ENCODE assay signal across 18 cellular contexts in the genomic region with DNA sequence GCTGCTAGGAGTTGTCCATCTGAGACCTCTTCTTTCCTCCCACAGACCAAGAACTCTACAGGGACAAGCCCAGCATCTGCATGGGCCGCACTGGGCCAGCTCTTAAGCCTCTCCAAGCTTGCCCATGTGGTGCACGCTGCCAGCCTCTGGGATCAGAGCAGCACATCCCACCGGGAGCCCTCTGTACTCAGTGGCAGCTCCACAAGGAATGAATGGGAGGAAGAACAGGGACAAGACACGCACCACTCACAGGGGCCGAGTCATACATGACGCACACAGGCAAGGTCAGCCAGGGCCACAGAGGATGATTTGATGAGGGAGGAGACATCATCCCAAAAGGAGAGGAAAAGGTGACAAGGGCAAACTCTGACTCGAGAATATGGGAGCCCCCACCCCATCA.
DNase-seq lines count a peak whose midpoint lies in the region; ATAC-seq and TF ChIP-seq lines count a peak whose summit lies in the region.
"Had no signal": no experiment of that assay in that cellular context is flagged by ENCODE, and none has a peak within 500 bp of the region (broad histone marks: within the 10 kb centered on the region; RNA-seq: fewer than 3 reads in every experiment).

No MANE protein-coding gene starts in this region.

- H2BK5ac ChIP-seq in trophoblast cell (ENCODE audit: low read depth, low read length, poor library complexity) = no peak overlapping the region

- no peak overlapping the region for H3K4me3 ChIP-seq in epithelial cell of esophagus (ENCODE audit: low read length)
- no peak overlapping the region for H3K4me3 ChIP-seq in trophoblast cell (ENCODE audit: low read depth, low read length)

- H3K9me3 Mint-ChIP-seq in activated naive CD4-positive, alpha-beta T cell treated with anti-CD3 and anti-CD28 coated beads for 36 hours = no peaks in the 10 kb centered on the region
- H3K9me3 Mint-ChIP-seq in HFFc6 = no peaks in the 10 kb centered on the region; the same call in 1 of the 2 replicates
- H3K9me3 Mint-ChIP-seq: CD4-positive, alpha-beta T cell; IgD-negative memory B cell had no signal

- no peaks in the 10 kb centered on the region for H3K36me3 Mint-ChIP-seq in activated naive CD4-positive, alpha-beta T cell treated with anti-CD3 and anti-CD28 coated beads for 36 hours (ENCODE audit: low read depth)
- H3K36me3 Mint-ChIP-seq in HFFc6 (ENCODE audit: low read depth) = peaks cover 6% of the 10 kb centered on the region

- H3K14ac ChIP-seq in trophoblast cell (ENCODE audit: low read length) = no peak overlapping the region

- no peak overlapping the region for H3K4me3 Mint-ChIP-seq in activated naive CD4-positive, alpha-beta T cell treated with anti-CD3 and anti-CD28 coated beads for 36 hours
- no peak overlapping the region for H3K4me3 Mint-ChIP-seq in HFFc6
- H3K4me3 Mint-ChIP-seq: B cell; CD4-positive, alpha-beta T cell; IgD-negative memory B cell had no signal

- no peaks in the 10 kb centered on the region for H3K79me2 ChIP-seq in trophoblast cell (ENCODE audit: control insufficient read depth, insufficient read depth, low read length, poor library complexity)

- no peak overlapping the region for H2AFZ ChIP-seq in trophoblast cell (ENCODE audit: insufficient read depth, low read length, poor library complexity)

- H3K9ac ChIP-seq in trophoblast cell (ENCODE audit: low read length) = no peak overlapping the region

- no peak for ATAC-seq in GM18517 (IDR thresholded peaks at IDR 0.05; ENCODE audit: unreplicated experiment)

- H3K4me1 ChIP-seq in trophoblast cell (ENCODE audit: control insufficient read depth in 1 of 2, insufficient read depth in 2 of 2, low read length in 2 of 2) = peaks cover 0 to 3% of the 10 kb centered on the region in 2 experiments

- H3K27me3 ChIP-seq in trophoblast cell (ENCODE audit: insufficient read depth, low read length) = no peaks in the 10 kb centered on the region

- H2AK5ac ChIP-seq in trophoblast cell (ENCODE audit: low read length) = no peak overlapping the region

- no peak overlapping the region for H3K27ac ChIP-seq in trophoblast cell (ENCODE audit: low read depth, low read length)
- H3K27ac ChIP-seq: 22Rv1 had no signal

- no peaks in the 10 kb centered on the region for H3K27me3 Mint-ChIP-seq in activated naive CD4-positive, alpha-beta T cell treated with anti-CD3 and anti-CD28 coated beads for 36 hours (ENCODE audit: low read depth)
- peaks cover 4% of the 10 kb centered on the region for H3K27me3 Mint-ChIP-seq in HFFc6 (ENCODE audit: insufficient read depth)
- H3K27me3 Mint-ChIP-seq: B cell; CD4-positive, alpha-beta T cell; IgD-negative memory B cell had no signal

- no peaks in the 10 kb centered on the region for H3K79me1 ChIP-seq in trophoblast cell (ENCODE audit: low read length)

- no peaks in the 10 kb centered on the region for H3K36me3 ChIP-seq in trophoblast cell (ENCODE audit: control insufficient read depth in 1 of 2, insufficient read depth in 2 of 2, low read length in 2 of 2)

- no peak overlapping the region for H3K18ac ChIP-seq in trophoblast cell (ENCODE audit: low read length)

- no CpG with 5 or more reads among the region's 7 CpGs for WGBS in trophoblast cell (ENCODE audit: extremely low coverage, insufficient coverage, insufficient read length)

- TF ChIP-seq CTCF in HFFc6 (IDR thresholded peaks at IDR 0.05) (no peak), epithelial cell of esophagus (IDR thresholded peaks at IDR 0.05; ENCODE audit: insufficient read depth, low read depth, low read length, missing control alignments) (no peak)

- H3K4me1 Mint-ChIP-seq in activated naive CD4-positive, alpha-beta T cell treated with anti-CD3 and anti-CD28 coated beads for 36 hours (ENCODE audit: low read depth) = no peaks in the 10 kb centered on the region
- H3K4me1 Mint-ChIP-seq in HFFc6 (ENCODE audit: low read depth) = peaks cover 47% of the 10 kb centered on the region
- H3K4me1 Mint-ChIP-seq: B cell, IgD-negative memory B cell had no signal

- H4K12ac ChIP-seq in trophoblast cell (ENCODE audit: low read depth, low read length) = no peak overlapping the region

- no peak overlapping the region for H2BK120ac ChIP-seq in trophoblast cell (ENCODE audit: insufficient read depth, low read length, poor library complexity)

- H4K91ac ChIP-seq in trophoblast cell (ENCODE audit: low read depth, low read length) = no peak overlapping the region

- intact Hi-C loops in activated naive CD4-positive, alpha-beta T cell treated with anti-CD3 and anti-CD28 coated beads for 36 hours (cut with micrococcal nuclease) = no loop called here

- peaks cover 2% of the 10 kb centered on the region for H3K9me3 ChIP-seq in trophoblast cell (ENCODE audit: insufficient read depth, low read depth, low read length)

- CTCF ChIA-PET in activated naive CD4-positive, alpha-beta T cell treated with anti-CD3 and anti-CD28 coated beads for 36 hours (lab: Charles Lee) = no interaction called here

- H3K23ac ChIP-seq in trophoblast cell (ENCODE audit: low read length) = no peak overlapping the region

- H3K4ac ChIP-seq in trophoblast cell (ENCODE audit: low read depth, low read length) = no peak overlapping the region

- H3K4me2 ChIP-seq in trophoblast cell (ENCODE audit: low read length) = peak overlapping the region; percentile 17

- no peak for DNase-seq in activated naive CD4-positive, alpha-beta T cell treated with anti-CD3 and anti-CD28 coated beads for 36 hours
- no peak for DNase-seq in activated naive CD4-positive, alpha-beta T cell treated with anti-CD3 and anti-CD28 coated beads, Interleukin-2, amount 50 U/mL, for 16 hours
- DNase-seq in HFFc6 (peak; percentile 50), epithelial cell of esophagus (ENCODE audit: low read depth) (peak; percentile 39), trophoblast cell (no peak), Ammon's horn (ENCODE audit: low spot score) (no peak)
- DNase-seq in activated effector memory CD4-positive, alpha-beta T cell treated with Interleukin-2 at 50 U/mL for 16 hours = no peak
- DNase-seq: C1 segment of cervical spinal cord; Calu3; CD4-positive, alpha-beta T cell; DMS 273 treated with DMSO at 0.1 percent for 48 hours; DMS79; GF-D8; H7 had no signal

- H2BK12ac ChIP-seq in trophoblast cell (ENCODE audit: low read length) = no peak overlapping the region

- peak overlapping the region; percentile 54 for H3K27ac Mint-ChIP-seq in activated naive CD4-positive, alpha-beta T cell treated with anti-CD3 and anti-CD28 coated beads for 36 hours
- H3K27ac Mint-ChIP-seq in HFFc6 = 0 out of 2 replicates have a peak overlapping the region, but pooled peaks have one; percentile 41
- H3K27ac Mint-ChIP-seq: B cell; CD4-positive, alpha-beta T cell; IgD-negative memory B cell had no signal

- H4K8ac ChIP-seq in trophoblast cell (ENCODE audit: low read depth, low read length) = no peak overlapping the region

Comparison
In these comparisons a context has a peak if more than half of its experiments do, and no peak if none do; other contexts are left out.
1. DNase-seq: peak in HFFc6 (single experiment) and epithelial cell of esophagus (single experiment); none in activated naive CD4-positive, alpha-beta T cell treated with anti-CD3 and anti-CD28 coated beads for 36 hours (single experiment), activated naive CD4-positive, alpha-beta T cell treated with anti-CD3 and anti-CD28 coated beads, Interleukin-2, amount 50 U/mL, for 16 hours (single experiment), trophoblast cell (0 of 2), activated effector memory CD4-positive, alpha-beta T cell treated with Interleukin-2 at 50 U/mL for 16 hours (single experiment) and Ammon's horn (single experiment).